ENCODE assay signal across 8 cellular contexts in the genomic region with DNA sequence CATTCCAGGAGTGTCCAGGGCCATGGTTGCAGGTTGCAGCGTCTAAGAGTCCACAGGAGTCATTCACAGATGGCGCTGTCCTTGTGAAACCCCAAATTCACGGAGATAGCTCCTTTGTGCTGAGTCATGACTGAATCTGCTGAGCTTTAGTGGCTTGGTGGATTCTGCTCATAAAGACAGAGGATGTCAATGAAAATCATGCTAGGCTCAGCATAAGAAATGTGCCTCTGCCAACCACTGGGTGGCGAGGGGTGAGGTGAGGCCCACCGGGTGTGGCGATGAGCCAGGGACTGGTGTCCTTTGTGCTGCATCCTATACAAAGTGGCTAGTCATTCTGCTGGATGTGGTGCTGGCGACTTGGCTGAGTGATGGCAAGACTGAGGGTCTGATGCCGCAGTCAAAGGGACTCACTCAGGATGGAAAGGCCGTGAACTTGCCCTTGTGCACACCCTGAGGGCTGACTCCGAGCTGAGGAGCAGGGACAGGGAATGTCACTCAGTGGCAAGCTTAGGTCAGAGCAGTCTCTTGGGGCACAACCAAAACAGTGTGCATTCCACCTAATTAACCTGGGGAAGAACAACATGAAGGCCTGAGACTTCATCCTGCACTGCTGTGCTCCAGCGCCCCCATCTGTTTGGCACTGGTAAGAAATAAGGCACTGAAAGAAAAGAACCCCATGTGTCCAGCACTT.
DNase-seq lines count a peak whose midpoint lies in the region; ATAC-seq, FAIRE-seq and TF ChIP-seq lines count a peak whose summit lies in the region.

No MANE protein-coding gene starts in this region.

- TF ChIP-seq CTCF in Panc1 (IDR thresholded peaks at IDR 0.05) (peak; percentile 69), transverse colon (IDR thresholded peaks at IDR 0.05) (no peak)

- H3K27ac ChIP-seq in Panc1 (ENCODE audit: low read length) (peak overlapping the region; percentile 27), transverse colon (no peak overlapping the region)

- CTCF ChIA-PET in Panc1 (lab: Charles Lee) = interaction anchor here (0.9 kb wide), 1 partner anchor 13 kb away, joined by 5 read pairs; no protein-coding TSS in a partner anchor

- BruUV-seq in Panc1 (replicated peaks; lab: Mats Ljungman, UMichigan) = no TSS peak

- H3K27me3 ChIP-seq in Panc1 (ENCODE audit: control insufficient read depth, insufficient read depth, low read length) = no peaks in the 10 kb centered on the region
- H3K27me3 ChIP-seq in transverse colon = no peaks in the 10 kb centered on the region

- DNase-seq in COLO829 (ENCODE audit: low spot score) = peak; percentile 19
- DNase-seq in H54 (ENCODE audit: insufficient read length, low spot score) = peak; percentile 61
- DNase-seq in Panc1 (ENCODE audit: low read depth, low spot score) = no peak
- DNase-seq in fibroblast of gingiva (ENCODE audit: low read depth) = peak; percentile 53
- peak; percentile 8 to 21 for DNase-seq in stimulated activated CD8-positive, alpha-beta memory T cell treated with anti-CD3 and anti-CD28 coated beads, Interleukin-2, amount 100 ng/mL, for 48 hours (ENCODE audit: low read depth in 2 of 2)
- DNase-seq in COLO668 (lab: John Stamatoyannopoulos, UW; ENCODE audit: unreplicated experiment) = no peak
- DNase-seq in transverse colon = no peak

- intact Hi-C loops in Panc1 (cut with micrococcal nuclease; ENCODE audit: unreplicated experiment) (loop anchor here (10.0 kb wide), 1 partner anchor 175 kb away; no protein-coding TSS in a partner anchor), transverse colon (cut with DNase I; ENCODE audit: low total_unique reads) (no loop called here)

- no peak for TF ChIP-seq POLR2A in H54 (IDR thresholded peaks at IDR 0.05; ENCODE audit: low read depth, low read length)
- TF ChIP-seq POLR2A in transverse colon (IDR thresholded peaks at IDR 0.05) = no peak

- peak; percentile 77 for ATAC-seq in Panc1
- no peak for ATAC-seq in HG02642 (IDR thresholded peaks at IDR 0.05; ENCODE audit: poor library complexity, unreplicated experiment)

- WGBS in transverse colon (ENCODE audit: low coverage in 1 of 2), 2 donors = 83 to 90% methylated on average over 1 to 11 of the region's 11 CpGs

- no peak for TF ChIP-seq EP300 in transverse colon (IDR thresholded peaks at IDR 0.05; ENCODE audit: low read depth)

- H3K4me3 ChIP-seq in Panc1 (ENCODE audit: low read depth in 2 of 2, low read length in 2 of 2) (no peak overlapping the region), transverse colon (no peak overlapping the region)

- no peak for FAIRE-seq in H54 (lab: Jason Lieb, UNC)

- in situ Hi-C loops in Panc1 (cut with HindIII; ENCODE audit: low pct_unique_long_range_greater_than_20kb, low sequenced_read_pairs) (no loop called here), transverse colon (cut with MboI; ENCODE audit: low pct_ligation_motif_present in 1 of 4, low pct_unique_long_range_greater_than_20kb in 1 of 4, low sequenced_read_pairs in 3 of 4) (no loop called here)

- H3K4me1 ChIP-seq in Panc1 (ENCODE audit: control insufficient read depth, insufficient read depth, low read length) = no peaks in the 10 kb centered on the region; the same call in 1 of the 2 replicates
- H3K4me1 ChIP-seq in transverse colon = no peaks in the 10 kb centered on the region

- POLR2A ChIA-PET in Panc1 (lab: Charles Lee) = no interaction called here

- no peaks in the 10 kb centered on the region for H3K36me3 ChIP-seq in Panc1 (ENCODE audit: control insufficient read depth, insufficient read depth, low read length)
- peaks cover 0 to 3% (median 0%) of the 10 kb centered on the region in 4 donors for H3K36me3 ChIP-seq in transverse colon

- no peaks in the 10 kb centered on the region for H3K9me3 ChIP-seq in Panc1 (ENCODE audit: control insufficient read depth, insufficient read depth, low read depth, low read length)
- H3K9me3 ChIP-seq in transverse colon = no peaks in the 10 kb centered on the region

Comparison
In these comparisons a context has a peak if more than half of its experiments do, and no peak if none do; other contexts are left out.
1. DNase-seq: peak in COLO829 (single experiment), H54 (single experiment), fibroblast of gingiva (single experiment) and stimulated activated CD8-positive, alpha-beta memory T cell treated with anti-CD3 and anti-CD28 coated beads, Interleukin-2, amount 100 ng/mL, for 48 hours (2 of 2); none in Panc1 (single experiment), COLO668 (single experiment) and transverse colon (single experiment).